Comparison of ENCODE assay signal across 38 cellular contexts in genomic region chr6:1253816-1254215, GRCh38. TPM values are rescaled to one million over a fixed set of nuclear protein-coding genes. Genes with fewer than 3 reads are reported as not detected.
"Had no signal": no experiment of that assay in that cellular context is flagged by ENCODE, and none has a peak within 500 bp of the region (broad histone marks: within the 10 kb centered on the region; RNA-seq: fewer than 3 reads in every experiment).

No MANE protein-coding gene starts in this region.

- H3K27ac Mint-ChIP-seq: activated B cell treated with CpG ODN at 0.5 μM for 24 hours; activated CD4-positive, alpha-beta memory T cell treated with anti-CD3 and anti-CD28 coated beads for 36 hours; activated CD4-positive, alpha-beta T cell treated with anti-CD3 and anti-CD28 coated beads, Interleukin-2, amount 10 ng/mL, durations not matched to agents 24 days and 14 days; activated CD8-positive, alpha-beta T cell treated with anti-CD3 and anti-CD28 coated beads for 36 hours; activated naive CD4-positive, alpha-beta T cell treated with anti-CD3 and anti-CD28 coated beads for 36 hours; activated naive CD4-positive, alpha-beta T cell treated with anti-CD3 and anti-CD28 coated beads, Interleukin-2, amount 50 U/mL, for 72 hours; activated naive CD8-positive, alpha-beta T cell treated with anti-CD3 and anti-CD28 coated beads for 36 hours; activated T-cell treated with anti-CD3 and anti-CD28 coated beads, Interleukin-2, amount 50 U/mL, for 72 hours; activated T-helper 1 cell treated with anti-CD3 and anti-CD28 coated beads, Interleukin-12 subunit alpha, Interleukin-12 subunit beta, Interleukin-2, Interleukin-4 antibody, amounts not matched to agents 30 ng/mL and 10 ng/mL and 1 ng/mL, durations not matched to agents 14 hours and 24 hours and 36 hours; activated T-helper 17 cell treated with anti-CD3 and anti-CD28 coated beads, Interleukin-2, amount 50 U/mL, for 72 hours; T-helper 1 cell treated with Interleukin-12 subunit alpha and Interleukin-12 subunit beta and Interleukin-4 antibody, amounts not matched to agents 30 μg/mL and 1 μg/mL, for 36 hours; T-helper 2 cell treated with Interferon-gamma antibody and Interleukin-4, amounts not matched to agents 5 μg/mL and 100 μg/mL, for 36 hours had no signal

- DNase-seq: activated B cell treated with CpG ODN at 0.5 μM for 24 hours; activated CD4-positive, alpha-beta memory T cell treated with anti-CD3 and anti-CD28 coated beads for 36 hours; activated CD4-positive, alpha-beta T cell treated with anti-CD3 and anti-CD28 coated beads for 4 hours; activated CD4-positive, alpha-beta T cell treated with anti-CD3 and anti-CD28 coated beads, Interleukin-2, amount 10 ng/mL, durations not matched to agents 24 days and 14 days; activated CD4-positive, alpha-beta T cell treated with anti-CD3 and anti-CD28 coated beads, Interleukin-2, amount 50 U/mL, for 1 hour; activated CD4-positive, alpha-beta T cell treated with anti-CD3 and anti-CD28 coated beads, Interleukin-2, amount 50 U/mL, for 4 hours; activated CD4-positive, CD25-positive, alpha-beta regulatory T cell treated with anti-CD3 and anti-CD28 coated beads, Interleukin-2, amount 50 U/mL, for 72 hours; activated CD8-positive, alpha-beta memory T cell treated with anti-CD3 and anti-CD28 coated beads, Interleukin-2, amount 50 U/mL, for 4 hours; activated CD8-positive, alpha-beta T cell treated with anti-CD3 and anti-CD28 coated beads for 36 hours; activated effector memory CD4-positive, alpha-beta T cell treated with anti-CD3 and anti-CD28 coated beads, Interleukin-2, amount 50 U/mL, for 16 hours; activated gamma-delta T cell treated with Interleukin-2 at 50 U/mL for 16 hours; activated naive CD4-positive, alpha-beta T cell; activated naive CD4-positive, alpha-beta T cell treated with anti-CD3 and anti-CD28 coated beads for 36 hours; activated naive CD4-positive, alpha-beta T cell treated with anti-CD3 and anti-CD28 coated beads, Interleukin-2, amount 50 U/mL, for 16 hours; activated naive CD8-positive, alpha-beta T cell treated with anti-CD3 and anti-CD28 coated beads for 36 hours; activated T-cell treated with anti-CD3 and anti-CD28 coated beads for 4 hours; activated T-cell treated with anti-CD3 and anti-CD28 coated beads, Interleukin-2, amount 50 U/mL, for 1 hour; activated T-cell treated with anti-CD3 and anti-CD28 coated beads, Interleukin-2, amount 50 U/mL, for 4 hours; activated T-cell treated with anti-CD3 and anti-CD28 coated beads, Interleukin-2, amount 50 U/mL, for 72 hours; adrenal gland; amniotic stem cell; aorta; body of pancreas; brain microvascular endothelial cell; central memory CD4-positive, alpha-beta T cell; T-helper 2 cell; T-helper 9 cell had no signal

- H3K27ac ChIP-seq: adrenal gland, body of pancreas, brain microvascular endothelial cell, breast epithelium, VCaP had no signal

- H3K27me3 Mint-ChIP-seq: activated B cell treated with CpG ODN at 0.5 μM for 24 hours; activated CD4-positive, alpha-beta T cell treated with anti-CD3 and anti-CD28 coated beads, Interleukin-2, amount 10 ng/mL, durations not matched to agents 24 days and 14 days had no signal

- H3K36me3 ChIP-seq: adrenal gland, brain microvascular endothelial cell, breast epithelium had no signal

- H3K4me1 ChIP-seq: adrenal gland, breast epithelium had no signal

- H3K9me3 Mint-ChIP-seq: activated B cell treated with CpG ODN at 0.5 μM for 24 hours; activated CD4-positive, alpha-beta memory T cell treated with anti-CD3 and anti-CD28 coated beads for 36 hours; activated CD4-positive, alpha-beta T cell treated with anti-CD3 and anti-CD28 coated beads, Interleukin-2, amount 10 ng/mL, durations not matched to agents 24 days and 14 days; activated CD8-positive, alpha-beta T cell treated with anti-CD3 and anti-CD28 coated beads for 36 hours; activated naive CD4-positive, alpha-beta T cell treated with anti-CD3 and anti-CD28 coated beads for 36 hours; activated naive CD4-positive, alpha-beta T cell treated with anti-CD3 and anti-CD28 coated beads, Interleukin-2, amount 50 U/mL, for 72 hours; activated naive CD8-positive, alpha-beta T cell treated with anti-CD3 and anti-CD28 coated beads for 36 hours; activated T-cell treated with anti-CD3 and anti-CD28 coated beads, Interleukin-2, amount 50 U/mL, for 4 hours; activated T-cell treated with anti-CD3 and anti-CD28 coated beads, Interleukin-2, amount 50 U/mL, for 72 hours; activated T-helper 1 cell treated with anti-CD3 and anti-CD28 coated beads, Interleukin-12 subunit alpha, Interleukin-12 subunit beta, Interleukin-2, Interleukin-4 antibody, amounts not matched to agents 30 ng/mL and 10 ng/mL and 1 ng/mL, durations not matched to agents 14 hours and 24 hours and 36 hours; activated T-helper 17 cell treated with anti-CD3 and anti-CD28 coated beads, Interleukin-2, amount 50 U/mL, for 72 hours; T-helper 1 cell treated with Interleukin-12 subunit alpha and Interleukin-12 subunit beta and Interleukin-4 antibody, amounts not matched to agents 30 μg/mL and 1 μg/mL, for 36 hours; T-helper 2 cell treated with Interferon-gamma antibody and Interleukin-4, amounts not matched to agents 5 μg/mL and 100 μg/mL, for 36 hours had no signal

- H3K4me3 ChIP-seq: adrenal gland, body of pancreas, breast epithelium had no signal

- H3K4me1 Mint-ChIP-seq: activated B cell treated with CpG ODN at 0.5 μM for 24 hours; activated CD4-positive, alpha-beta T cell treated with anti-CD3 and anti-CD28 coated beads, Interleukin-2, amount 10 ng/mL, durations not matched to agents 24 days and 14 days; activated naive CD8-positive, alpha-beta T cell treated with anti-CD3 and anti-CD28 coated beads for 36 hours; activated T-helper 17 cell treated with anti-CD3 and anti-CD28 coated beads, Interleukin-2, amount 50 U/mL, for 72 hours had no signal

- H3K36me3 Mint-ChIP-seq: activated CD4-positive, alpha-beta memory T cell treated with anti-CD3 and anti-CD28 coated beads for 36 hours; activated naive CD4-positive, alpha-beta T cell treated with anti-CD3 and anti-CD28 coated beads, Interleukin-2, amount 50 U/mL, for 72 hours; activated naive CD8-positive, alpha-beta T cell treated with anti-CD3 and anti-CD28 coated beads for 36 hours had no signal

- H3K9me3 ChIP-seq: adrenal gland, body of pancreas, breast epithelium had no signal

- ATAC-seq: activated CD8-positive, alpha-beta T cell treated with anti-CD3 and anti-CD28 coated beads for 36 hours; activated naive CD4-positive, alpha-beta T cell treated with anti-CD3 and anti-CD28 coated beads, Interleukin-2, amount 50 U/mL, for 72 hours; activated T-cell treated with anti-CD3 and anti-CD28 coated beads, Interleukin-2, amount 50 U/mL, for 4 hours; activated T-cell treated with anti-CD3 and anti-CD28 coated beads, Interleukin-2, amount 50 U/mL, for 72 hours; activated T-helper 17 cell treated with anti-CD3 and anti-CD28 coated beads, Interleukin-2, amount 50 U/mL, for 72 hours; body of pancreas had no signal

- H3K27me3 ChIP-seq: adrenal gland, body of pancreas, brain microvascular endothelial cell had no signal

- FAIRE-seq: astrocyte, TTC549 had no signal

- H3K4me3 Mint-ChIP-seq: activated B cell treated with CpG ODN at 0.5 μM for 24 hours; activated CD4-positive, alpha-beta memory T cell treated with anti-CD3 and anti-CD28 coated beads for 36 hours; activated CD4-positive, alpha-beta T cell treated with anti-CD3 and anti-CD28 coated beads, Interleukin-2, amount 10 ng/mL, durations not matched to agents 24 days and 14 days; activated CD8-positive, alpha-beta T cell treated with anti-CD3 and anti-CD28 coated beads for 36 hours; activated naive CD4-positive, alpha-beta T cell treated with anti-CD3 and anti-CD28 coated beads for 36 hours; activated naive CD8-positive, alpha-beta T cell treated with anti-CD3 and anti-CD28 coated beads for 36 hours; activated T-cell treated with anti-CD3 and anti-CD28 coated beads, Interleukin-2, amount 50 U/mL, for 4 hours; activated T-cell treated with anti-CD3 and anti-CD28 coated beads, Interleukin-2, amount 50 U/mL, for 72 hours; activated T-helper 1 cell treated with anti-CD3 and anti-CD28 coated beads, Interleukin-12 subunit alpha, Interleukin-12 subunit beta, Interleukin-2, Interleukin-4 antibody, amounts not matched to agents 30 ng/mL and 10 ng/mL and 1 ng/mL, durations not matched to agents 14 hours and 24 hours and 36 hours; activated T-helper 17 cell treated with anti-CD3 and anti-CD28 coated beads, Interleukin-2, amount 50 U/mL, for 72 hours; T-helper 1 cell treated with Interleukin-12 subunit alpha and Interleukin-12 subunit beta and Interleukin-4 antibody, amounts not matched to agents 30 μg/mL and 1 μg/mL, for 36 hours; T-helper 2 cell treated with Interferon-gamma antibody and Interleukin-4, amounts not matched to agents 5 μg/mL and 100 μg/mL, for 36 hours had no signal

RNA-seq across cellular contexts. Expression of gene FOXQ1, which starts 58.1 kb away (rescaled TPM):
- total RNA-seq: activated B cell treated with CpG ODN at 0.5 μM for 24 hours; activated CD4-positive, alpha-beta memory T cell treated with anti-CD3 and anti-CD28 coated beads for 36 hours; activated CD4-positive, alpha-beta T cell treated with anti-CD3 and anti-CD28 coated beads, Interleukin-2, amount 10 ng/mL, durations not matched to agents 24 days and 14 days; activated CD8-positive, alpha-beta memory T cell treated with anti-CD3 and anti-CD28 coated beads for 36 hours; activated CD8-positive, alpha-beta T cell treated with anti-CD3 and anti-CD28 coated beads for 36 hours; activated naive CD4-positive, alpha-beta T cell treated with anti-CD3 and anti-CD28 coated beads for 36 hours; activated naive CD4-positive, alpha-beta T cell treated with anti-CD3 and anti-CD28 coated beads, Interleukin-2, amount 50 U/mL, for 72 hours; activated naive CD8-positive, alpha-beta T cell treated with anti-CD3 and anti-CD28 coated beads for 36 hours; activated T-cell treated with anti-CD3 and anti-CD28 coated beads, Interleukin-2, amount 50 U/mL, for 4 hours; activated T-cell treated with anti-CD3 and anti-CD28 coated beads, Interleukin-2, amount 50 U/mL, for 72 hours; activated T-helper 1 cell treated with anti-CD3 and anti-CD28 coated beads, Interleukin-12 subunit alpha, Interleukin-12 subunit beta, Interleukin-2, Interleukin-4 antibody, amounts not matched to agents 30 ng/mL and 10 ng/mL and 1 ng/mL, durations not matched to agents 14 hours and 24 hours and 36 hours; activated T-helper 17 cell treated with anti-CD3 and anti-CD28 coated beads, Interleukin-2, amount 50 U/mL, for 72 hours; aorta; cardiac septum had no signal
